15 cellular contexts compared by ENCODE assay signal in the genomic region with DNA sequence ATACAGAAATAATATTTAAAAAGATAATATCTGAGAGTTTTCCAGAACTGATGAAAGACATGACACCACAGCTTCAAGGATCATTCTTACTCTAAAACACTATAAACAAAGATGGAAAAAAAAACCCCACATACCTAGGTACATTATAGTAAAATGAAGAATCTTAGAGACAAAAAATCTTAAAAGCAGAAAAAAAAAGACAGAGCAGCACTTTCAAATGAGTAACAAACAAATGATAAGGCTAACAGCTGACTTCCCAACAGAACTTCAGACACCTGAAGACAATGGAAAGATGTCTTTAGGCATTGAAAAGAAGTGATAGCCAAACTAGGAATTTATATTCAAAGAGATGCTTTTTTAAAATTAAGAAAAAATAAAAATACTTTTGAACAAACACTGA. TPM values are rescaled to one million over a fixed set of nuclear protein-coding genes. Genes with fewer than 3 reads are reported as not detected.
DNase-seq lines count a peak whose midpoint lies in the region; ATAC-seq and TF ChIP-seq lines count a peak whose summit lies in the region.
"Had no signal": no experiment of that assay in that cellular context is flagged by ENCODE, and none has a peak within 500 bp of the region (broad histone marks: within the 10 kb centered on the region; RNA-seq: fewer than 3 reads in every experiment).

No MANE protein-coding gene starts in this region.

- no peak overlapping the region for H3K9ac ChIP-seq in HCT116 (ENCODE audit: low read length)

- intact Hi-C loops in HCT116 (cut with micrococcal nuclease): no loop called here

- H3K4me3 ChIP-seq in HCT116 (replicated peaks in 1 of 2; ENCODE audit: low read depth in 1 of 2, low read length in 2 of 2) (no peak overlapping the region), HEK293 (ENCODE audit: low read depth, low read length) (no peak overlapping the region)
- H3K4me3 ChIP-seq: GM23338 had no signal

- H3K4me1 Mint-ChIP-seq in WTC11 (no peaks in the 10 kb centered on the region), chondrocyte (ENCODE audit: low read depth) (no peaks in the 10 kb centered on the region)
- H3K4me1 Mint-ChIP-seq: CD4-positive, CD25-positive, alpha-beta regulatory T cell; GM23338; H9 had no signal

- TF ChIP-seq POLR2A in HCT116 (IDR thresholded peaks at IDR 0.05; ENCODE audit: borderline replicate concordance, extremely low read depth, insufficient read depth, insufficient read length): no peak

- H4K20me1 ChIP-seq in HCT116 (ENCODE audit: insufficient read depth): no peaks in the 10 kb centered on the region

- TF ChIP-seq RAD21 in HCT116 (IDR thresholded peaks at IDR 0.05; ENCODE audit: low read depth): no peak

- no peak overlapping the region for H3K27ac Mint-ChIP-seq in WTC11
- no peak overlapping the region for H3K27ac Mint-ChIP-seq in chondrocyte (ENCODE audit: unreplicated experiment)
- H3K27ac Mint-ChIP-seq: CD4-positive, CD25-positive, alpha-beta regulatory T cell; CD8-positive, alpha-beta T cell; GM23338; H9 had no signal

- peaks cover 0 to 8% of the 10 kb centered on the region in 2 experiments; a peak in 1 of 4 replicates for H3K9me3 ChIP-seq in HCT116 (ENCODE audit: control insufficient read depth in 1 of 2, insufficient read depth in 1 of 2, low read depth in 1 of 2, low read length in 2 of 2)
- no peaks in the 10 kb centered on the region for H3K9me3 ChIP-seq in HEK293 (ENCODE audit: control insufficient read depth, insufficient read depth, low read depth, low read length)

- no peak for ATAC-seq in HCT116
- ATAC-seq in WTC11: no peak
- no peak for ATAC-seq in GM21526 (IDR thresholded peaks at IDR 0.05; ENCODE audit: low FRiP score, unreplicated experiment)
- ATAC-seq: CD8-positive, alpha-beta T cell; GM23338 had no signal

- H3K36me3 Mint-ChIP-seq in WTC11: peaks cover 20% of the 10 kb centered on the region
- no peaks in the 10 kb centered on the region for H3K36me3 Mint-ChIP-seq in chondrocyte (ENCODE audit: low read depth)
- H3K36me3 Mint-ChIP-seq: CD4-positive, CD25-positive, alpha-beta regulatory T cell; CD8-positive, alpha-beta T cell had no signal

- H3K4me3 Mint-ChIP-seq in WTC11 (no peak overlapping the region), chondrocyte (ENCODE audit: unreplicated experiment) (no peak overlapping the region)
- H3K4me3 Mint-ChIP-seq: CD4-positive, CD25-positive, alpha-beta regulatory T cell; CD8-positive, alpha-beta T cell; GM23338; H9 had no signal

- TF ChIP-seq CTCF in HCT116 (IDR thresholded peaks at IDR 0.05 in 2 of 3, conservative IDR thresholded peaks at IDR 0.05 in 1 of 3; ENCODE audit: borderline replicate concordance in 1 of 3, insufficient read depth in 1 of 3, low read depth in 2 of 3, low read length in 2 of 3) (no peak), HEK293 (tag by site-specific recombination; IDR thresholded peaks at IDR 0.05) (no peak), WTC11 (IDR thresholded peaks at IDR 0.05) (no peak), chondrocyte (IDR thresholded peaks at IDR 0.05) (no peak)

- POLR2A ChIA-PET in HCT116 (lab: Charles Lee): no interaction called here
- POLR2A ChIA-PET in HEK293 (lab: Yijun Ruan, JAX): no interaction called here
- POLR2A ChIA-PET in WTC11 (lab: Charles Lee): no interaction called here

- no peaks in the 10 kb centered on the region for H3K27me3 Mint-ChIP-seq in WTC11 (ENCODE audit: low read depth)
- no peaks in the 10 kb centered on the region for H3K27me3 Mint-ChIP-seq in chondrocyte (ENCODE audit: low read depth)
- H3K27me3 Mint-ChIP-seq: CD4-positive, CD25-positive, alpha-beta regulatory T cell had no signal

- no peaks in the 10 kb centered on the region for H3K4me1 ChIP-seq in HCT116 (ENCODE audit: control insufficient read depth in 1 of 2, insufficient read depth in 2 of 2, low read length in 2 of 2)
- no peaks in the 10 kb centered on the region for H3K4me1 ChIP-seq in HEK293 (ENCODE audit: control insufficient read depth, insufficient read depth, low read length)
- H3K4me1 ChIP-seq: Caco-2 had no signal

- CTCF ChIA-PET in HCT116 (lab: Charles Lee) (no interaction called here), HEK293 (lab: Yijun Ruan, JAX) (interaction anchor here (0.7 kb wide), 1 partner anchor 186 kb away, joined by 3 read pairs; no protein-coding TSS in a partner anchor), WTC11 (lab: Charles Lee) (no interaction called here)

- no peak overlapping the region for H3K4me2 ChIP-seq in HCT116 (ENCODE audit: low read length)
- H3K4me2 ChIP-seq: GM23338 had no signal

- no peaks in the 10 kb centered on the region for H3K27me3 ChIP-seq in HCT116 (ENCODE audit: insufficient read depth, low read length)

- H3K36me3 ChIP-seq in HCT116 (ENCODE audit: control insufficient read depth in 1 of 2, insufficient read depth in 2 of 2, low read length in 2 of 2): no peaks in the 10 kb centered on the region
- H3K36me3 ChIP-seq in HEK293 (ENCODE audit: control insufficient read depth in 2 of 2, insufficient read depth in 1 of 2, low read length in 2 of 2): no peaks in the 10 kb centered on the region

- H3K27ac ChIP-seq in HCT116 (ENCODE audit: low read depth, low read length) (no peak overlapping the region), HEK293 (ENCODE audit: extremely low read depth, low read depth, low read length) (no peak overlapping the region)

- no TSS peak for BruUV-seq in HCT116 (replicated peaks; lab: Mats Ljungman, UMichigan)

- RAD21 ChIA-PET in HCT116 (lab: Charles Lee; ENCODE audit: low non-redundant PET in 1 of 2, low total read pairs in 2 of 2, uncharacterized antibody in 2 of 2, unreplicated experiment in 2 of 2): no interaction called here

- no peak overlapping the region for H2AFZ ChIP-seq in HCT116 (ENCODE audit: low read depth, low read length, poor library complexity, severe bottlenecking)
- H2AFZ ChIP-seq: GM23338 had no signal

- no peaks in the 10 kb centered on the region for H3K9me2 ChIP-seq in HCT116 (ENCODE audit: insufficient read depth)

- H3K79me2 ChIP-seq in HCT116 (ENCODE audit: insufficient read depth, low read length): no peaks in the 10 kb centered on the region

- H3K9me3 Mint-ChIP-seq in WTC11: peaks cover 54% of the 10 kb centered on the region
- H3K9me3 Mint-ChIP-seq in chondrocyte (ENCODE audit: low read depth): peaks cover 6% of the 10 kb centered on the region

- DNase-seq in HCT116 (ENCODE audit: low read depth, low spot score): no peak
- no peak for DNase-seq in WTC11 (ENCODE audit: low spot score)
- no peak for DNase-seq in CD1c-positive myeloid dendritic cell (ENCODE audit: extremely low spot score)
- DNase-seq in chondrocyte (ENCODE audit: low spot score): no peak
- DNase-seq: C1 segment of cervical spinal cord; Caco-2; CD4-positive, CD25-positive, alpha-beta regulatory T cell; CD8-positive, alpha-beta T cell; DMS153; DND-41; H9 had no signal

TF ChIP-seq in HCT116, 20 proteins besides CTCF, POLR2A, EP300 and RAD21 (continues in another document):
- no peak for TF ChIP-seq SIN3A (IDR thresholded peaks at IDR 0.05; ENCODE audit: low read depth)
- 0 out of 2 replicates have a peak, but pooled peaks have one; percentile 10 for TF ChIP-seq CBX3 (IDR thresholded peaks at IDR 0.05; ENCODE audit: low read depth)
- no peak for TF ChIP-seq JUND (IDR thresholded peaks at IDR 0.05)
- no peak for TF ChIP-seq ZFX (IDR thresholded peaks at IDR 0.05)
- no peak for TF ChIP-seq EGR1 (IDR thresholded peaks at IDR 0.05; ENCODE audit: low read depth)

TF ChIP-seq in HEK293, 187 proteins besides CTCF, POLR2A, EP300 and RAD21:
- TF ChIP-seq ZNF558 (tag by site-specific recombination; IDR thresholded peaks at IDR 0.05): peak; percentile 99
- TF ChIP-seq, protein P1, sequence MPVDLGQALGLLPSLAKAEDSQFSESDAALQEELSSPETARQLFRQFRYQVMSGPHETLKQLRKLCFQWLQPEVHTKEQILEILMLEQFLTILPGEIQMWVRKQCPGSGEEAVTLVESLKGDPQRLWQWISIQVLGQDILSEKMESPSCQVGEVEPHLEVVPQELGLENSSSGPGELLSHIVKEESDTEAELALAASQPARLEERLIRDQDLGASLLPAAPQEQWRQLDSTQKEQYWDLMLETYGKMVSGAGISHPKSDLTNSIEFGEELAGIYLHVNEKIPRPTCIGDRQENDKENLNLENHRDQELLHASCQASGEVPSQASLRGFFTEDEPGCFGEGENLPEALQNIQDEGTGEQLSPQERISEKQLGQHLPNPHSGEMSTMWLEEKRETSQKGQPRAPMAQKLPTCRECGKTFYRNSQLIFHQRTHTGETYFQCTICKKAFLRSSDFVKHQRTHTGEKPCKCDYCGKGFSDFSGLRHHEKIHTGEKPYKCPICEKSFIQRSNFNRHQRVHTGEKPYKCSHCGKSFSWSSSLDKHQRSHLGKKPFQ (tag by site-specific recombination; IDR thresholded peaks at IDR 0.05): no peak
- TF ChIP-seq ZNF610 (tag by site-specific recombination; IDR thresholded peaks at IDR 0.05; ENCODE audit: borderline replicate concordance): peak; percentile 39; the same call in 1 of the 2 replicates
- peak; percentile 71 for TF ChIP-seq SETDB1 (IDR thresholded peaks at IDR 0.05; ENCODE audit: insufficient read length, low read length)
TF ChIP-seq in HEK293: peak in this region for 3.

TF ChIP-seq in WTC11, 78 proteins besides CTCF, POLR2A, EP300 and RAD21:
- TF ChIP-seq, protein P2, sequence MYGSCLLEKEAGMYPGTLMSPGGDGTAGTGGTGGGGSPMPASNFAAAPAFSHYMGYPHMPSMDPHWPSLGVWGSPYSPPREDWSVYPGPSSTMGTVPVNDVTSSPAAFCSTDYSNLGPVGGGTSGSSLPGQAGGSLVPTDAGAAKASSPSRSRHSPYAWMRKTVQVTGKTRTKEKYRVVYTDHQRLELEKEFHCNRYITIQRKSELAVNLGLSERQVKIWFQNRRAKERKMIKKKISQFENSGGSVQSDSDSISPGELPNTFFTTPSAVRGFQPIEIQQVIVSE (CRISPR knock-in tag; IDR thresholded peaks at IDR 0.05; ENCODE audit: borderline replicate concordance): no peak
- TF ChIP-seq ZNF317 (CRISPR knock-in tag; IDR thresholded peaks at IDR 0.05; ENCODE audit: borderline replicate concordance, low read depth) (peak; percentile 81; the same call in 1 of the 2 replicates), ZNF416 (CRISPR knock-in tag; IDR thresholded peaks at IDR 0.05) (no peak)

RNA-seq across cellular contexts. Expression of a gene that starts 21.2 kb away (rescaled TPM):
- total RNA-seq in HCT116 (2021; ENCODE audit: unreplicated experiment) (0.61 TPM), WTC11 (2021) (1.1 to 1.2 TPM (median 1.2 TPM) in 3 replicates), chondrocyte (113 to 172 TPM (median 127 TPM) in 3 replicates)
- 0.01 TPM in 1 of 2 replicates, not detected in the other for polyA plus RNA-seq in HCT116 (2012)
- total RNA-seq: A673 had no signal

Comparison
In these comparisons a context has a peak if more than half of its experiments do, and no peak if none do; other contexts are left out.
1. RNA of a gene that starts 21.2 kb away (total RNA-seq): 113 to 172 TPM in chondrocyte; 1.1 to 1.2 TPM in WTC11 and 0.61 TPM in HCT116 (single experiment); every median in the first group is over 10 times any median in the second.